Comparison of ENCODE assay signal across 1 cellular context in genomic region chr22:23857606-23858483, GRCh38.
TF ChIP-seq lines count a peak whose summit lies in the region.

TSS of gene SLC2A11 (plus strand) at chr22:23857875. CDS start at chr22:23858000, 125 bp downstream.

TF ChIP-seq in HepG2, 621 proteins besides CTCF, POLR2A, EP300 and RAD21 (continued from another document and continues in another):
- TF ChIP-seq BCL6 (CRISPR knock-in tag; IDR thresholded peaks at IDR 0.05) = peak; percentile 28; the same call in 1 of the 2 replicates
- no peak for TF ChIP-seq ZNF234 (CRISPR knock-in tag; conservative IDR thresholded peaks at IDR 0.05)
- peak; percentile 29; the same call in 1 of the 2 replicates for TF ChIP-seq TMF1 (CRISPR knock-in tag; IDR thresholded peaks at IDR 0.05; ENCODE audit: low read depth)
- TF ChIP-seq RBAK (CRISPR knock-in tag; IDR thresholded peaks at IDR 0.05) = 0 out of 2 replicates have a peak, but pooled peaks have one; percentile 36
- TF ChIP-seq CEBPG (CRISPR knock-in tag; IDR thresholded peaks at IDR 0.05) = peak; percentile 59; the same call in 1 of the 2 replicates
- no peak for TF ChIP-seq SNRNP70 (IDR thresholded peaks at IDR 0.05; ENCODE audit: low read depth, low read length)
- TF ChIP-seq ZNF772 (CRISPR knock-in tag; IDR thresholded peaks at IDR 0.05) = no peak
- no peak for TF ChIP-seq SMAD3 (CRISPR knock-in tag; IDR thresholded peaks at IDR 0.05)
- peak; percentile 53 for TF ChIP-seq SALL2 (CRISPR knock-in tag; IDR thresholded peaks at IDR 0.05)
- TF ChIP-seq ZNF724P (CRISPR knock-in tag; IDR thresholded peaks at IDR 0.05; ENCODE audit: borderline replicate concordance) = 0 out of 2 replicates have a peak, but pooled peaks have one; percentile 51
- TF ChIP-seq ZNF484 (CRISPR knock-in tag; IDR thresholded peaks at IDR 0.05; ENCODE audit: borderline replicate concordance, low read depth) = no peak
- no peak for TF ChIP-seq STAT5B (CRISPR knock-in tag; IDR thresholded peaks at IDR 0.05)
- no peak for TF ChIP-seq CBFB (CRISPR knock-in tag; IDR thresholded peaks at IDR 0.05)
- no peak for TF ChIP-seq RERE (CRISPR knock-in tag; IDR thresholded peaks at IDR 0.05; ENCODE audit: low read depth)
- TF ChIP-seq MIER2 (CRISPR knock-in tag; IDR thresholded peaks at IDR 0.05) = no peak
- TF ChIP-seq ZNF558 (CRISPR knock-in tag; IDR thresholded peaks at IDR 0.05; ENCODE audit: borderline replicate concordance) = peak; percentile 48; the same call in 1 of the 2 replicates
- no peak for TF ChIP-seq KLF11 (CRISPR knock-in tag; IDR thresholded peaks at IDR 0.05)
- peak; percentile 29; the same call in 1 of the 2 replicates for TF ChIP-seq THAP11 (CRISPR knock-in tag; IDR thresholded peaks at IDR 0.05)
- TF ChIP-seq ZNF598 (CRISPR knock-in tag; IDR thresholded peaks at IDR 0.05; ENCODE audit: borderline replicate concordance) = peak; percentile 34; the same call in 1 of the 2 replicates
- TF ChIP-seq ZNF790 (CRISPR knock-in tag; IDR thresholded peaks at IDR 0.05; ENCODE audit: borderline replicate concordance) = no peak; the same call in 1 of the 2 replicates
- TF ChIP-seq ZBTB14 (CRISPR knock-in tag; IDR thresholded peaks at IDR 0.05) = 0 out of 2 replicates have a peak, but pooled peaks have one; percentile 30
- TF ChIP-seq MED13 (CRISPR knock-in tag; IDR thresholded peaks at IDR 0.05) = peak; percentile 67; the same call in 1 of the 2 replicates
- TF ChIP-seq KDM5B (CRISPR knock-in tag; IDR thresholded peaks at IDR 0.05; ENCODE audit: borderline replicate concordance) = no peak
- TF ChIP-seq TFDP1 (CRISPR knock-in tag; IDR thresholded peaks at IDR 0.05; ENCODE audit: borderline replicate concordance) = 0 out of 2 replicates have a peak, but pooled peaks have one; percentile 36
- peak; percentile 59; the same call in 1 of the 2 replicates for TF ChIP-seq SMAD9 (CRISPR knock-in tag; IDR thresholded peaks at IDR 0.05)
- no peak for TF ChIP-seq ARNT2 (CRISPR knock-in tag; IDR thresholded peaks at IDR 0.05; ENCODE audit: low read depth)
- 0 out of 2 replicates have a peak, but pooled peaks have one; percentile 12 for TF ChIP-seq FOXO1 (CRISPR knock-in tag; IDR thresholded peaks at IDR 0.05)
- TF ChIP-seq TBX3 (IDR thresholded peaks at IDR 0.05; ENCODE audit: borderline replicate concordance) = no peak
- TF ChIP-seq ZNF687 (CRISPR knock-in tag; IDR thresholded peaks at IDR 0.05) = peak; percentile 94
- TF ChIP-seq ZNF10 (CRISPR knock-in tag; IDR thresholded peaks at IDR 0.05; ENCODE audit: borderline replicate concordance, low read depth) = no peak
- peak; percentile 78 for TF ChIP-seq ZNF225 (CRISPR knock-in tag; IDR thresholded peaks at IDR 0.05)
- no peak for TF ChIP-seq ZMYM3 (CRISPR knock-in tag; IDR thresholded peaks at IDR 0.05)
- peak; percentile 55; the same call in 1 of the 2 replicates for TF ChIP-seq GMEB1 (CRISPR knock-in tag; IDR thresholded peaks at IDR 0.05; ENCODE audit: borderline replicate concordance)
- TF ChIP-seq CBX5 (CRISPR knock-in tag; IDR thresholded peaks at IDR 0.05; ENCODE audit: borderline replicate concordance) = peak; percentile 61; the same call in 1 of the 2 replicates
- no peak for TF ChIP-seq SKI (IDR thresholded peaks at IDR 0.05; ENCODE audit: partially characterized antibody)
- TF ChIP-seq ZNF589 (CRISPR knock-in tag; conservative IDR thresholded peaks at IDR 0.05) = no peak
- peak; percentile 21; the same call in 1 of the 2 replicates for TF ChIP-seq NRL (CRISPR knock-in tag; IDR thresholded peaks at IDR 0.05; ENCODE audit: borderline replicate concordance)
- TF ChIP-seq NR2F2 (IDR thresholded peaks at IDR 0.05; ENCODE audit: borderline replicate concordance, low read depth) = no peak
- no peak; the same call in 1 of the 2 replicates for TF ChIP-seq TOPORS (CRISPR knock-in tag; IDR thresholded peaks at IDR 0.05)
- peak; percentile 87 for TF ChIP-seq RBFOX2 (IDR thresholded peaks at IDR 0.05; ENCODE audit: low read depth, low read length)
- no peak for TF ChIP-seq U2AF2 (IDR thresholded peaks at IDR 0.05; ENCODE audit: low read depth, low read length)
- TF ChIP-seq MAFG (CRISPR knock-in tag; IDR thresholded peaks at IDR 0.05) = no peak
- no peak for TF ChIP-seq SUZ12 (IDR thresholded peaks at IDR 0.05; ENCODE audit: low read depth, low read length)
- peak; percentile 17; the same call in 1 of the 2 replicates for TF ChIP-seq ARID4A (CRISPR knock-in tag; IDR thresholded peaks at IDR 0.05; ENCODE audit: borderline replicate concordance)
- TF ChIP-seq PATZ1 (CRISPR knock-in tag; IDR thresholded peaks at IDR 0.05) = peak; percentile 55
